In the genomic region with DNA sequence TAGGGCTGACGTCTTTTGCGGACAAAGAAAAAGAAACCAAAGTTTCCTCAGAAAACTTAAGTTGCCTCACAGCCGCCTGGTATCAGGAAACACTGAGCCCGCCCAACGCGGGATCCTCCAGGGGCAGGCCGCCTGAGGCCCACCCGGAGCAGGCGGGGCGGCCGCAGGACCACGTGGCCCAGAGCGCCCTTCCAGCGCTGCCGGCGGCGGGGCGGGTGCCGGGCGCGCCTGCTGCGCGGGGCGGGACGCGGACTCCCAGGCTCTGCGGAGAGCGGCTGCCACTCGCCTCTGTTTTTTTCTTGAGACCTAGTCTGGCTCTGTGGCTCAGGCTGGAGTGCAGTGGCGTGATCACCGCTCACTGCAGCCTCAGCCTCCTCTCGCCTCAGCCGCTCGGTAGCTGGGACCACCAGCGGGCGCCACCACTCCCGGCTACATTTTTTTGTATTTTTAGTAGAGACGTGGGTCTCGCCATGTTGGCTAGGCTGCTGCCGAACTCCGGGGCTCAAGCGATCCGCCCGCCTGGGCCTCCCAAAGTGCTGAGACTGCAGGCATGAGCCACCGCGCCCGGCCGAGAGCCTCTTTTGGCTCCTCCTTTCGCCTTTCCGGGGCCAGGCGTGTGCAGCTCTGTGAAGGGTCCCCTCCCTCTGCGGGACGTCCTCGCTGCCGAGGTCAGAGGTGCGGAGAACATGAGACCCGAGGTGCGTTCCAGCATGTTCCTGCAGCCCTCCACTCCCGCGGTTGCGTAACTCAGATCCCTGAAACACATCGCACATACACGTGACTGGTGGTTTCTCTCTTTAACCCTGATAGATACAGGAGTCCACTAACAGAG, we compare ENCODE assay signal across 1 cellular context.
TF ChIP-seq lines count a peak whose summit lies in the region.

No MANE protein-coding gene starts in this region.

TF ChIP-seq in HepG2, 621 proteins besides CTCF, POLR2A, EP300 and RAD21 (continued from another document and continues in another):
- TF ChIP-seq, protein P1, sequence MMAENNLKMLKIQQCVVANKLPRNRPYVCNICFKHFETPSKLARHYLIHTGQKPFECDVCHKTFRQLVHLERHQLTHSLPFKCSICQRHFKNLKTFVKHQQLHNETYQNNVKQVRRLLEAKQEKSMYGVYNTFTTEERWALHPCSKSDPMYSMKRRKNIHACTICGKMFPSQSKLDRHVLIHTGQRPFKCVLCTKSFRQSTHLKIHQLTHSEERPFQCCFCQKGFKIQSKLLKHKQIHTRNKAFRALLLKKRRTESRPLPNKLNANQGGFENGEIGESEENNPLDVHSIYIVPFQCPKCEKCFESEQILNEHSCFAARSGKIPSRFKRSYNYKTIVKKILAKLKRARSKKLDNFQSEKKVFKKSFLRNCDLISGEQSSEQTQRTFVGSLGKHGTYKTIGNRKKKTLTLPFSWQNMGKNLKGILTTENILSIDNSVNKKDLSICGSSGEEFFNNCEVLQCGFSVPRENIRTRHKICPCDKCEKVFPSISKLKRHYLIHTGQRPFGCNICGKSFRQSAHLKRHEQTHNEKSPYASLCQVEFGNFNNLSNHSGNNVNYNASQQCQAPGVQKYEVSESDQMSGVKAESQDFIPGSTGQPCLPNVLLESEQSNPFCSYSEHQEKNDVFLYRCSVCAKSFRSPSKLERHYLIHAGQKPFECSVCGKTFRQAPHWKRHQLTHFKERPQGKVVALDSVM (CRISPR knock-in tag; IDR thresholded peaks at IDR 0.05), result peak; percentile 58; the same call in 1 of the 2 replicates
- TF ChIP-seq, protein P2, sequence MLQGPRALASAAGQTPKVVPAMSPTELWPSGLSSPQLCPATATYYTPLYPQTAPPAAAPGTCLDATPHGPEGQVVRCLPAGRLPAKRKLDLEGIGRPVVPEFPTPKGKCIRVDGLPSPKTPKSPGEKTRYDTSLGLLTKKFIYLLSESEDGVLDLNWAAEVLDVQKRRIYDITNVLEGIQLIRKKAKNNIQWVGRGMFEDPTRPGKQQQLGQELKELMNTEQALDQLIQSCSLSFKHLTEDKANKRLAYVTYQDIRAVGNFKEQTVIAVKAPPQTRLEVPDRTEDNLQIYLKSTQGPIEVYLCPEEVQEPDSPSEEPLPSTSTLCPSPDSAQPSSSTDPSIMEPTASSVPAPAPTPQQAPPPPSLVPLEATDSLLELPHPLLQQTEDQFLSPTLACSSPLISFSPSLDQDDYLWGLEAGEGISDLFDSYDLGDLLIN (CRISPR knock-in tag; IDR thresholded peaks at IDR 0.05; ENCODE audit: borderline replicate concordance), result peak; percentile 86; the same call in 1 of the 2 replicates
- TF ChIP-seq NR2F2 (IDR thresholded peaks at IDR 0.05; ENCODE audit: borderline replicate concordance, low read depth) (peak; percentile 56; the same call in 1 of the 2 replicates), FOSL2 (CRISPR knock-in tag; IDR thresholded peaks at IDR 0.05) (peak; percentile 87), SP1 (IDR thresholded peaks at IDR 0.05) (no peak), SP1 (CRISPR knock-in tag; IDR thresholded peaks at IDR 0.05) (peak; percentile 62), GATAD1 (CRISPR knock-in tag; IDR thresholded peaks at IDR 0.05) (peak; percentile 86), ISL2 (CRISPR knock-in tag; IDR thresholded peaks at IDR 0.05) (peak; percentile 85), ZNF747 (CRISPR knock-in tag; IDR thresholded peaks at IDR 0.05; ENCODE audit: borderline replicate concordance) (peak; percentile 96; the same call in 1 of the 2 replicates), ZNF724P (CRISPR knock-in tag; IDR thresholded peaks at IDR 0.05; ENCODE audit: borderline replicate concordance) (peak; percentile 98), ZFX (CRISPR knock-in tag; IDR thresholded peaks at IDR 0.05; ENCODE audit: low read depth) (peak; percentile 89), HMG20A (CRISPR knock-in tag; IDR thresholded peaks at IDR 0.05; ENCODE audit: borderline replicate concordance) (peak; percentile 92), ASH2L (IDR thresholded peaks at IDR 0.05; ENCODE audit: insufficient read length, low read depth, low read length) (peak; percentile 64), ISX (CRISPR knock-in tag; conservative IDR thresholded peaks at IDR 0.05) (peak; percentile 95), MXD4 (CRISPR knock-in tag; IDR thresholded peaks at IDR 0.05) (peak; percentile 94), RFX3 (CRISPR knock-in tag; IDR thresholded peaks at IDR 0.05) (peak; percentile 29; the same call in 1 of the 2 replicates), MYC (CRISPR knock-in tag; IDR thresholded peaks at IDR 0.05; ENCODE audit: borderline replicate concordance) (peak; percentile 92), ZFY (CRISPR knock-in tag; IDR thresholded peaks at IDR 0.05) (peak; percentile 90), ZNF253 (CRISPR knock-in tag; IDR thresholded peaks at IDR 0.05; ENCODE audit: borderline replicate concordance) (peak; percentile 99), ZNF749 (CRISPR knock-in tag; IDR thresholded peaks at IDR 0.05; ENCODE audit: borderline replicate concordance) (peak; percentile 98), ZNF329 (CRISPR knock-in tag; IDR thresholded peaks at IDR 0.05; ENCODE audit: low read depth) (peak; percentile 94), REL (CRISPR knock-in tag; conservative IDR thresholded peaks at IDR 0.05) (peak; percentile 65), NPAS2 (CRISPR knock-in tag; IDR thresholded peaks at IDR 0.05; ENCODE audit: borderline replicate concordance) (peak; percentile 98), JUND (CRISPR knock-in tag; IDR thresholded peaks at IDR 0.05) (peak; percentile 88), ZNF605 (CRISPR knock-in tag; IDR thresholded peaks at IDR 0.05) (peak; percentile 97), ZFP82 (CRISPR knock-in tag; IDR thresholded peaks at IDR 0.05; ENCODE audit: borderline replicate concordance) (peak; percentile 79; the same call in 1 of the 2 replicates), ZNF10 (CRISPR knock-in tag; IDR thresholded peaks at IDR 0.05; ENCODE audit: borderline replicate concordance, low read depth) (no peak), TMF1 (CRISPR knock-in tag; IDR thresholded peaks at IDR 0.05; ENCODE audit: low read depth) (peak; percentile 98), NFATC3 (CRISPR knock-in tag; IDR thresholded peaks at IDR 0.05) (peak; percentile 83; the same call in 1 of the 2 replicates), NFRKB (IDR thresholded peaks at IDR 0.05) (no peak), SRSF9 (IDR thresholded peaks at IDR 0.05; ENCODE audit: borderline replicate concordance, insufficient read depth, low read depth, low read length, poor library complexity, severe bottlenecking) (no peak)
- TF ChIP-seq, protein P3, sequence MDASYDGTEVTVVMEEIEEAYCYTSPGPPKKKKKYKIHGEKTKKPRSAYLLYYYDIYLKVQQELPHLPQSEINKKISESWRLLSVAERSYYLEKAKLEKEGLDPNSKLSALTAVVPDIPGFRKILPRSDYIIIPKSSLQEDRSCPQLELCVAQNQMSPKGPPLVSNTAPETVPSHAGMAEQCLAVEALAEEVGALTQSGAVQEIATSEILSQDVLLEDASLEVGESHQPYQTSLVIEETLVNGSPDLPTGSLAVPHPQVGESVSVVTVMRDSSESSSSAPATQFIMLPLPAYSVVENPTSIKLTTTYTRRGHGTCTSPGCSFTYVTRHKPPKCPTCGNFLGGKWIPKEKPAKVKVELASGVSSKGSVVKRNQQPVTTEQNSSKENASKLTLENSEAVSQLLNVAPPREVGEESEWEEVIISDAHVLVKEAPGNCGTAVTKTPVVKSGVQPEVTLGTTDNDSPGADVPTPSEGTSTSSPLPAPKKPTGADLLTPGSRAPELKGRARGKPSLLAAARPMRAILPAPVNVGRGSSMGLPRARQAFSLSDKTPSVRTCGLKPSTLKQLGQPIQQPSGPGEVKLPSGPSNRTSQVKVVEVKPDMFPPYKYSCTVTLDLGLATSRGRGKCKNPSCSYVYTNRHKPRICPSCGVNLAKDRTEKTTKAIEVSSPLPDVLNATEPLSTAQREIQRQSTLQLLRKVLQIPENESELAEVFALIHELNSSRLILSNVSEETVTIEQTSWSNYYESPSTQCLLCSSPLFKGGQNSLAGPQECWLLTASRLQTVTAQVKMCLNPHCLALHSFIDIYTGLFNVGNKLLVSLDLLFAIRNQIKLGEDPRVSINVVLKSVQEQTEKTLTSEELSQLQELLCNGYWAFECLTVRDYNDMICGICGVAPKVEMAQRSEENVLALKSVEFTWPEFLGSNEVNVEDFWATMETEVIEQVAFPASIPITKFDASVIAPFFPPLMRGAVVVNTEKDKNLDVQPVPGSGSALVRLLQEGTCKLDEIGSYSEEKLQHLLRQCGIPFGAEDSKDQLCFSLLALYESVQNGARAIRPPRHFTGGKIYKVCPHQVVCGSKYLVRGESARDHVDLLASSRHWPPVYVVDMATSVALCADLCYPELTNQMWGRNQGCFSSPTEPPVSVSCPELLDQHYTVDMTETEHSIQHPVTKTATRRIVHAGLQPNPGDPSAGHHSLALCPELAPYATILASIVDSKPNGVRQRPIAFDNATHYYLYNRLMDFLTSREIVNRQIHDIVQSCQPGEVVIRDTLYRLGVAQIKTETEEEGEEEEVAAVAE (CRISPR knock-in tag; IDR thresholded peaks at IDR 0.05; ENCODE audit: borderline replicate concordance), result peak; percentile 92
- TF ChIP-seq, protein P4, sequence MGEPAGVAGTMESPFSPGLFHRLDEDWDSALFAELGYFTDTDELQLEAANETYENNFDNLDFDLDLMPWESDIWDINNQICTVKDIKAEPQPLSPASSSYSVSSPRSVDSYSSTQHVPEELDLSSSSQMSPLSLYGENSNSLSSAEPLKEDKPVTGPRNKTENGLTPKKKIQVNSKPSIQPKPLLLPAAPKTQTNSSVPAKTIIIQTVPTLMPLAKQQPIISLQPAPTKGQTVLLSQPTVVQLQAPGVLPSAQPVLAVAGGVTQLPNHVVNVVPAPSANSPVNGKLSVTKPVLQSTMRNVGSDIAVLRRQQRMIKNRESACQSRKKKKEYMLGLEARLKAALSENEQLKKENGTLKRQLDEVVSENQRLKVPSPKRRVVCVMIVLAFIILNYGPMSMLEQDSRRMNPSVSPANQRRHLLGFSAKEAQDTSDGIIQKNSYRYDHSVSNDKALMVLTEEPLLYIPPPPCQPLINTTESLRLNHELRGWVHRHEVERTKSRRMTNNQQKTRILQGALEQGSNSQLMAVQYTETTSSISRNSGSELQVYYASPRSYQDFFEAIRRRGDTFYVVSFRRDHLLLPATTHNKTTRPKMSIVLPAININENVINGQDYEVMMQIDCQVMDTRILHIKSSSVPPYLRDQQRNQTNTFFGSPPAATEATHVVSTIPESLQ (CRISPR knock-in tag; conservative IDR thresholded peaks at IDR 0.05), result no peak; the same call in 1 of the 2 replicates
- TF ChIP-seq, protein P5, sequence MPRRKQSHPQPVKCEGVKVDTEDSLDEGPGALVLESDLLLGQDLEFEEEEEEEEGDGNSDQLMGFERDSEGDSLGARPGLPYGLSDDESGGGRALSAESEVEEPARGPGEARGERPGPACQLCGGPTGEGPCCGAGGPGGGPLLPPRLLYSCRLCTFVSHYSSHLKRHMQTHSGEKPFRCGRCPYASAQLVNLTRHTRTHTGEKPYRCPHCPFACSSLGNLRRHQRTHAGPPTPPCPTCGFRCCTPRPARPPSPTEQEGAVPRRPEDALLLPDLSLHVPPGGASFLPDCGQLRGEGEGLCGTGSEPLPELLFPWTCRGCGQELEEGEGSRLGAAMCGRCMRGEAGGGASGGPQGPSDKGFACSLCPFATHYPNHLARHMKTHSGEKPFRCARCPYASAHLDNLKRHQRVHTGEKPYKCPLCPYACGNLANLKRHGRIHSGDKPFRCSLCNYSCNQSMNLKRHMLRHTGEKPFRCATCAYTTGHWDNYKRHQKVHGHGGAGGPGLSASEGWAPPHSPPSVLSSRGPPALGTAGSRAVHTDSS (CRISPR knock-in tag; conservative IDR thresholded peaks at IDR 0.05), result peak; percentile 12; the same call in 1 of the 2 replicates
- TF ChIP-seq, protein P6, sequence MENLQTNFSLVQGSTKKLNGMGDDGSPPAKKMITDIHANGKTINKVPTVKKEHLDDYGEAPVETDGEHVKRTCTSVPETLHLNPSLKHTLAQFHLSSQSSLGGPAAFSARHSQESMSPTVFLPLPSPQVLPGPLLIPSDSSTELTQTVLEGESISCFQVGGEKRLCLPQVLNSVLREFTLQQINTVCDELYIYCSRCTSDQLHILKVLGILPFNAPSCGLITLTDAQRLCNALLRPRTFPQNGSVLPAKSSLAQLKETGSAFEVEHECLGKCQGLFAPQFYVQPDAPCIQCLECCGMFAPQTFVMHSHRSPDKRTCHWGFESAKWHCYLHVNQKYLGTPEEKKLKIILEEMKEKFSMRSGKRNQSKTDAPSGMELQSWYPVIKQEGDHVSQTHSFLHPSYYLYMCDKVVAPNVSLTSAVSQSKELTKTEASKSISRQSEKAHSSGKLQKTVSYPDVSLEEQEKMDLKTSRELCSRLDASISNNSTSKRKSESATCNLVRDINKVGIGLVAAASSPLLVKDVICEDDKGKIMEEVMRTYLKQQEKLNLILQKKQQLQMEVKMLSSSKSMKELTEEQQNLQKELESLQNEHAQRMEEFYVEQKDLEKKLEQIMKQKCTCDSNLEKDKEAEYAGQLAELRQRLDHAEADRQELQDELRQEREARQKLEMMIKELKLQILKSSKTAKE (CRISPR knock-in tag; IDR thresholded peaks at IDR 0.05; ENCODE audit: borderline replicate concordance), result peak; percentile 91
- TF ChIP-seq, protein P7, sequence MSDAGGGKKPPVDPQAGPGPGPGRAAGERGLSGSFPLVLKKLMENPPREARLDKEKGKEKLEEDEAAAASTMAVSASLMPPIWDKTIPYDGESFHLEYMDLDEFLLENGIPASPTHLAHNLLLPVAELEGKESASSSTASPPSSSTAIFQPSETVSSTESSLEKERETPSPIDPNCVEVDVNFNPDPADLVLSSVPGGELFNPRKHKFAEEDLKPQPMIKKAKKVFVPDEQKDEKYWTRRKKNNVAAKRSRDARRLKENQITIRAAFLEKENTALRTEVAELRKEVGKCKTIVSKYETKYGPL (CRISPR knock-in tag; IDR thresholded peaks at IDR 0.05), result peak; percentile 98
- TF ChIP-seq, protein P8, sequence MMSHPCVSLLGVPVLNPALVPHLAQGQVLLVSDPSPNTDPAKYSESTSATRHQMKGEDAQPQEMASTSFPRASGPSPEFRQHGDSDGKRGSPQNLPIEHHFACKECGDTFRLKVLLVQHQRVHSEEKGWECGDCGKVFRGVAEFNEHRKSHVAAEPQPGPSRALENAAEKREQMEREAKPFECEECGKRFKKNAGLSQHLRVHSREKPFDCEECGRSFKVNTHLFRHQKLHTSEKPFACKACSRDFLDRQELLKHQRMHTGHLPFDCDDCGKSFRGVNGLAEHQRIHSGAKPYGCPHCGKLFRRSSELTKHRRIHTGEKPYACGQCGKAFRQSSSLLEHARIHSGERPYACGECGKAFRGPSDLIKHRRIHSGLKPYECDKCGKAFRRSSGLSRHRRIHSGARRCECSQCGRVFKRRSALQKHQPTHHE (CRISPR knock-in tag; IDR thresholded peaks at IDR 0.05; ENCODE audit: borderline replicate concordance), result peak; percentile 97; the same call in 1 of the 2 replicates
- TF ChIP-seq, protein P9, sequence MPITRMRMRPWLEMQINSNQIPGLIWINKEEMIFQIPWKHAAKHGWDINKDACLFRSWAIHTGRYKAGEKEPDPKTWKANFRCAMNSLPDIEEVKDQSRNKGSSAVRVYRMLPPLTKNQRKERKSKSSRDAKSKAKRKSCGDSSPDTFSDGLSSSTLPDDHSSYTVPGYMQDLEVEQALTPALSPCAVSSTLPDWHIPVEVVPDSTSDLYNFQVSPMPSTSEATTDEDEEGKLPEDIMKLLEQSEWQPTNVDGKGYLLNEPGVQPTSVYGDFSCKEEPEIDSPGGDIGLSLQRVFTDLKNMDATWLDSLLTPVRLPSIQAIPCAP (CRISPR knock-in tag; IDR thresholded peaks at IDR 0.05; ENCODE audit: low read depth), result peak; percentile 93; the same call in 1 of the 2 replicates
